In genomic region chr16:1976951-1977874, GRCh38 we compare ENCODE assay signal across 20 cellular contexts. TPM values are rescaled to one million over a fixed set of nuclear protein-coding genes. Genes with fewer than 3 reads are reported as not detected.
A peak's percentile ranks its signal among the peaks of the same experiment; 100 is the strongest.
DNase-seq lines count a peak whose midpoint lies in the region; ATAC-seq, FAIRE-seq and TF ChIP-seq lines count a peak whose summit lies in the region.
"Had no signal": no experiment of that assay in that cellular context is flagged by ENCODE, and none has a peak within 500 bp of the region (broad histone marks: within the 10 kb centered on the region; RNA-seq: fewer than 3 reads in every experiment).

No MANE protein-coding gene starts in this region.

- peaks cover 27% of the 10 kb centered on the region for H3K79me2 ChIP-seq in mammary epithelial cell (ENCODE audit: insufficient read depth, low read length)
- peaks cover 13% of the 10 kb centered on the region for H3K79me2 ChIP-seq in GM12878 (ENCODE audit: control insufficient read depth, insufficient read depth, low read length)

- H3K27me3 ChIP-seq in mammary epithelial cell (ENCODE audit: insufficient read depth, low read length) = no peaks in the 10 kb centered on the region
- H3K27me3 ChIP-seq in GM12878 (replicated peaks in 1 of 2; ENCODE audit: control insufficient read depth in 2 of 2, insufficient read depth in 2 of 2, low read length in 1 of 2) = 0 out of 4 replicates have a peak, but pooled peaks cover 0 to 2% of the 10 kb centered on the region in 2 experiments
- peaks cover 33% of the 10 kb centered on the region for H3K27me3 ChIP-seq in lower lobe of right lung (ENCODE audit: low read depth)

- no peak for ATAC-seq in GM12878
- no peak for ATAC-seq in lower lobe of right lung

- H3K36me3 Mint-ChIP-seq in MCF 10A (ENCODE audit: insufficient read depth, unreplicated experiment) (peaks cover 30% of the 10 kb centered on the region), CD14-positive monocyte (peaks cover 44 to 48% of the 10 kb centered on the region in 2 donors)

- no peaks in the 10 kb centered on the region for H3K9me3 Mint-ChIP-seq in MCF 10A (ENCODE audit: unreplicated experiment)
- peaks cover 0 to 6% (median 1%) of the 10 kb centered on the region in 7 donors for H3K9me3 Mint-ChIP-seq in CD14-positive monocyte
- H3K9me3 Mint-ChIP-seq: CD4-positive, CD25-positive, alpha-beta regulatory T cell; CD8-positive, alpha-beta memory T cell had no signal

- RAD21 ChIA-PET in GM12878 (lab: Charles Lee; ENCODE audit: unreplicated experiment) = no interaction called here

- POLR2A ChIA-PET in MCF 10A (lab: Yijun Ruan, JAX) = interaction anchor here (0.5 to 6.2 kb wide), 5 partner anchors 11 to 227 kb away, joined by 3 to 56 read pairs (median 3); partner anchors contain the start of genes RPS2 and TRAF7
- POLR2A ChIA-PET in GM12878 (lab: Charles Lee) = interaction anchor here (1.6 kb wide), 1 partner anchor 12 kb away, joined by 6 read pairs; the partner anchor contains the start of gene RPS2

- H3K27ac Mint-ChIP-seq in MCF 10A (ENCODE audit: low read depth, unreplicated experiment) (no peak overlapping the region), CD14-positive monocyte (no peak overlapping the region)
- H3K27ac Mint-ChIP-seq: B cell; CD4-positive, CD25-positive, alpha-beta regulatory T cell; CD8-positive, alpha-beta memory T cell had no signal

- CTCF ChIA-PET in mammary epithelial cell (lab: Charles Lee; ENCODE audit: low non-redundant PET) (no interaction called here), MCF 10A (lab: Yijun Ruan, JAX) (interaction anchor here (0.5 kb wide), 1 partner anchor 165 kb away, joined by 3 read pairs; no protein-coding TSS in a partner anchor), GM12878 (lab: Yijun Ruan, JAX) (no interaction called here)

- dilution Hi-C loops in mammary epithelial cell (cut with HindIII; ENCODE audit: low sequenced_read_pairs) = no loop called here

- in situ Hi-C loops in mammary epithelial cell (cut with MboI; ENCODE audit: low sequenced_read_pairs in 2 of 2) = no loop called here
- in situ Hi-C loops in GM12878 (cut with MboI) = no loop called here

- DNase-seq in mammary epithelial cell = no peak
- DNase-seq in MCF 10A (ENCODE audit: unreplicated experiment) = no peak
- DNase-seq in GM12878 (ENCODE audit: low read depth, low spot score) = no peak
- DNase-seq in lower lobe of right lung = peak; percentile 41
- DNase-seq in urothelium cell line (ENCODE audit: low spot score) = no peak
- DNase-seq in NCI-H345 treated with DMSO at 0.1 percent for 48 hours (lab: John Stamatoyannopoulos, UW; ENCODE audit: unreplicated experiment) = no peak
- DNase-seq in kidney glomerular epithelial cell (lab: John Stamatoyannopoulos, UW) = no peak
- DNase-seq in CD14-positive monocyte (ENCODE audit: low spot score) = no peak
- DNase-seq: CD4-positive, CD25-positive, alpha-beta regulatory T cell; CD8-positive, alpha-beta memory T cell; COR-L47; GOT3; H7 had no signal

- H3K4me3 ChIP-seq in mammary epithelial cell (replicated peaks in 1 of 3; ENCODE audit: insufficient read depth in 1 of 3, low read depth in 2 of 3, low read length in 3 of 3) = no peak overlapping the region
- no peak overlapping the region for H3K4me3 ChIP-seq in GM12878
- no peak overlapping the region for H3K4me3 ChIP-seq in lower lobe of right lung
- H3K4me3 ChIP-seq: BLaER1 treated with 17β-estradiol and CSF1 and Interleukin-3, amounts not matched to agents 10 nM and 100 nM had no signal

- H2AFZ ChIP-seq in mammary epithelial cell (ENCODE audit: low read depth, low read length) = no peak overlapping the region
- H2AFZ ChIP-seq in GM12878 (ENCODE audit: control insufficient read depth, low read depth, low read length) = no peak overlapping the region

- H3K4me3 Mint-ChIP-seq in MCF 10A (ENCODE audit: unreplicated experiment) (no peak overlapping the region), CD14-positive monocyte (no peak overlapping the region)
- H3K4me3 Mint-ChIP-seq: B cell; CD4-positive, CD25-positive, alpha-beta regulatory T cell; CD8-positive, alpha-beta memory T cell had no signal

- H3K9me3 ChIP-seq in mammary epithelial cell (replicated peaks; ENCODE audit: insufficient read depth, low read length) = no peaks in the 10 kb centered on the region
- H3K9me3 ChIP-seq in GM12878 (replicated peaks; ENCODE audit: control insufficient read depth, insufficient read depth, low read length) = no peaks in the 10 kb centered on the region
- no peaks in the 10 kb centered on the region for H3K9me3 ChIP-seq in lower lobe of right lung
- H3K9me3 ChIP-seq: BLaER1 treated with 17β-estradiol and CSF1 and Interleukin-3, amounts not matched to agents 10 nM and 100 nM had no signal

- intact Hi-C loops in mammary epithelial cell (cut with micrococcal nuclease) (no loop called here), MCF 10A (cut with micrococcal nuclease) (no loop called here), GM12878 (cut with micrococcal nuclease; ENCODE audit: unreplicated experiment) (no loop called here), lower lobe of right lung (cut with DNase I) (no loop called here), CD14-positive monocyte (cut with micrococcal nuclease) (no loop called here)

- no peak for TF ChIP-seq RAD21 in GM12878 (IDR thresholded peaks at IDR 0.05; ENCODE audit: insufficient read depth, low read depth, low read length)

- no peak for TF ChIP-seq EP300 in GM12878 (IDR thresholded peaks at IDR 0.05; ENCODE audit: borderline replicate concordance in 1 of 2, control insufficient read depth in 1 of 2, low read depth in 2 of 2, low read length in 2 of 2)

- H3K4me1 ChIP-seq in mammary epithelial cell (ENCODE audit: insufficient read depth, low read length) = peaks cover 28% of the 10 kb centered on the region
- H3K4me1 ChIP-seq in GM12878 (ENCODE audit: control insufficient read depth, insufficient read depth, low read length) = peaks cover 15% of the 10 kb centered on the region
- peaks cover 28% of the 10 kb centered on the region for H3K4me1 ChIP-seq in lower lobe of right lung

- no peaks in the 10 kb centered on the region for H4K20me1 ChIP-seq in mammary epithelial cell (ENCODE audit: insufficient read depth, low read length)
- H4K20me1 ChIP-seq in GM12878 (ENCODE audit: control insufficient read depth, insufficient read depth) = no peaks in the 10 kb centered on the region

- FAIRE-seq in GM12878 (lab: Jason Lieb, UNC) = no peak
- FAIRE-seq in urothelium cell line (lab: Jason Lieb, UNC) = peak; percentile 44
- FAIRE-seq: D721Med, G401.6, GM12892, HTR-8/SVneo had no signal

- SMC1A ChIA-PET in GM12878 (lab: Charles Lee; ENCODE audit: uncharacterized antibody, unreplicated experiment) = no interaction called here

- H3K27ac ChIP-seq in mammary epithelial cell (ENCODE audit: insufficient read depth, low read depth, low read length) (no peak overlapping the region), GM12878 (ENCODE audit: control insufficient read depth, insufficient read depth) (no peak overlapping the region), lower lobe of right lung (no peak overlapping the region)
- H3K27ac ChIP-seq: BLaER1 treated with 17β-estradiol and CSF1 and Interleukin-3, amounts not matched to agents 10 nM and 100 nM had no signal

- H3K4me2 ChIP-seq in mammary epithelial cell (ENCODE audit: insufficient read depth, low read depth, low read length) = no peak overlapping the region
- H3K4me2 ChIP-seq in GM12878 (ENCODE audit: control insufficient read depth, insufficient read depth) = no peak overlapping the region
- H3K4me2 ChIP-seq: BLaER1 treated with 17β-estradiol and CSF1 and Interleukin-3, amounts not matched to agents 10 nM and 100 nM had no signal

- WGBS in mammary epithelial cell (ENCODE audit: low coverage, missing lambda C conversion rate) = 93% methylated on average over 16 of the region's 33 CpGs
- 91% methylated on average over 33 of the region's 33 CpGs for WGBS in GM12878 (ENCODE audit: insufficient coverage, insufficient replicate concordance, low lambda C conversion rate, missing lambda C conversion rate)

- TF ChIP-seq CTCF in mammary epithelial cell (conservative IDR thresholded peaks at IDR 0.05 in 1 of 2, IDR thresholded peaks at IDR 0.05 in 1 of 2; ENCODE audit: extremely low read depth in 1 of 2, insufficient read depth in 1 of 2, low read depth in 1 of 2, low read length in 2 of 2) (no peak), MCF 10A (IDR thresholded peaks at IDR 0.05; ENCODE audit: unreplicated experiment) (no peak), GM12878 (IDR thresholded peaks at IDR 0.05 in 2 of 3, conservative IDR thresholded peaks at IDR 0.05 in 1 of 3; ENCODE audit: control insufficient read depth in 2 of 3, extremely low read depth in 1 of 3, insufficient read depth in 1 of 3, low read depth in 3 of 3, low read length in 3 of 3) (no peak), lower lobe of right lung (IDR thresholded peaks at IDR 0.05) (no peak), CD14-positive monocyte (IDR thresholded peaks at IDR 0.05) (no peak)

- H3K36me3 ChIP-seq in mammary epithelial cell (ENCODE audit: insufficient read depth, low read length) = no peaks in the 10 kb centered on the region
- H3K36me3 ChIP-seq in GM12878 (ENCODE audit: control insufficient read depth in 2 of 2, insufficient read depth in 2 of 2, low read length in 1 of 2) = peaks cover 0 to 36% of the 10 kb centered on the region in 2 experiments; a peak in 3 of 4 replicates
- peaks cover 45% of the 10 kb centered on the region for H3K36me3 ChIP-seq in lower lobe of right lung

- H3K4me1 Mint-ChIP-seq in MCF 10A (ENCODE audit: insufficient read depth, unreplicated experiment) = peaks cover 6% of the 10 kb centered on the region
- H3K4me1 Mint-ChIP-seq in CD14-positive monocyte = peaks cover 10% of the 10 kb centered on the region

- no peak for TF ChIP-seq POLR2A in GM12878 (IDR thresholded peaks at IDR 0.05; ENCODE audit: low read depth, low read length)

- no peaks in the 10 kb centered on the region for H3K27me3 Mint-ChIP-seq in MCF 10A (ENCODE audit: insufficient read depth, unreplicated experiment)
- peaks cover 34 to 47% (median 37%) of the 10 kb centered on the region in 3 donors for H3K27me3 Mint-ChIP-seq in CD14-positive monocyte (ENCODE audit: low read depth in 3 of 3)
- H3K27me3 Mint-ChIP-seq: B cell had no signal

- BruUV-seq in mammary epithelial cell (replicated peaks; lab: Mats Ljungman, UMichigan) = TSS peak; percentile 7
- BruUV-seq in MCF 10A (replicated peaks; lab: Mats Ljungman, UMichigan) = no TSS peak
- BruUV-seq in GM12878 (replicated peaks; lab: Mats Ljungman, UMichigan) = TSS peak; percentile 29

- H3K9ac ChIP-seq in mammary epithelial cell (ENCODE audit: insufficient read depth, low read length) (no peak overlapping the region), GM12878 (ENCODE audit: control insufficient read depth, insufficient read depth, low read length) (no peak overlapping the region)
- H3K9ac ChIP-seq: BLaER1 treated with 17β-estradiol and CSF1 and Interleukin-3, amounts not matched to agents 10 nM and 100 nM had no signal

RNA-seq across cellular contexts. Expression of gene NOXO1, which starts 4.1 kb away (rescaled TPM):
- total RNA-seq in mammary epithelial cell (1 to 10 TPM in 1 of 2 donors, not detected in 1; 3.1 TPM), MCF 10A (2022) (1.1 TPM in 1 of 2 replicates, not detected in the other), GM12878 (2014; rRNA removed) (0.33 and 0.34 TPM in 2 replicates), GM12878 (2014; rRNA removed; fragmentation: Illumina TruSeq; extraction: Trizol) (not detected in 2 replicates), GM12878 (2021) (0.26 and 0.40 TPM in 2 replicates), lower lobe of right lung (1.7 TPM)
- polyA plus RNA-seq in mammary epithelial cell (0.52 TPM), GM12878 (2011; rRNA removed) (0.14 and 0.26 TPM in 2 replicates), GM12878 (2014; fragmentation: Illumina TruSeq; extraction: Trizol) (0.09 TPM in 1 of 2 replicates, not detected in the other), GM12878 (2014; fragmentation: Nextera tagmentation; extraction: Ambion mirVana) (not detected), GM12878 (2014; rRNA removed) (0.46 and 0.76 TPM in 2 replicates), GM12878 (2016; fragmentation: Nextera tagmentation; extraction: Ambion mirVana) (under 1 TPM in 1 of 2 experiments, not detected in 1; 0.14 TPM), CD14-positive monocyte (not detected)
- not detected for polyA minus RNA-seq in mammary epithelial cell
- total RNA-seq in GM12878 (2013; cell fraction: nucleolus; rRNA removed) = 1.9 and 2.8 TPM in 2 replicates
- not detected for polyA plus RNA-seq in GM12878 (2011; ENCODE audit: low read depth)
- polyA plus RNA-seq in GM12878 (2011; cell fraction: cytosol; rRNA removed) = 0.91 and 1.1 TPM in 2 replicates
- polyA plus RNA-seq in GM12878 (2011; cell fraction: nucleus; rRNA removed) = 5.9 and 6.2 TPM in 2 replicates
- polyA plus RNA-seq in GM12878 (2012) = 0.17 TPM in 1 of 2 replicates, not detected in the other
- 0.67 TPM in 1 of 2 replicates, not detected in the other for polyA minus RNA-seq in GM12878 (2011; rRNA and poly(A)+ RNA removed)
- not detected in 2 replicates for polyA minus RNA-seq in GM12878 (2011; cell fraction: cytosol; rRNA and poly(A)+ RNA removed)
- polyA minus RNA-seq in GM12878 (2011; cell fraction: nucleus; rRNA and poly(A)+ RNA removed) = 0.77 and 1.5 TPM in 2 replicates
- total RNA-seq: A172, H7 had no signal
- polyA plus RNA-seq: CD8-positive, alpha-beta memory T cell had no signal

RNA-seq across cellular contexts. Expression of gene TBL3, which starts 5.4 kb away (rescaled TPM):
- 10 to 100 TPM; 33.2 to 46.5 TPM for total RNA-seq in mammary epithelial cell
- polyA plus RNA-seq in mammary epithelial cell = 65.9 TPM
- polyA minus RNA-seq in mammary epithelial cell = 30.4 TPM
- total RNA-seq in MCF 10A (2022) = 25.8 and 26.8 TPM in 2 replicates
- 28.0 and 31.8 TPM in 2 replicates for total RNA-seq in GM12878 (2013; cell fraction: nucleolus; rRNA removed)
- total RNA-seq in GM12878 (2014; rRNA removed) = 53.0 and 71.4 TPM in 2 replicates
- total RNA-seq in GM12878 (2014; rRNA removed; fragmentation: Illumina TruSeq; extraction: Trizol) = 8.2 and 9.6 TPM in 2 replicates
- total RNA-seq in GM12878 (2021) = 64.8 and 66.8 TPM in 2 replicates
- 9.8 TPM for polyA plus RNA-seq in GM12878 (2011; ENCODE audit: low read depth)
- polyA plus RNA-seq in GM12878 (2011; rRNA removed) = 4.6 and 20.9 TPM in 2 replicates
- polyA plus RNA-seq in GM12878 (2011; cell fraction: cytosol; rRNA removed) = 39.7 and 48.7 TPM in 2 replicates
- 111 and 145 TPM in 2 replicates for polyA plus RNA-seq in GM12878 (2011; cell fraction: nucleus; rRNA removed)
- 20.6 and 30.3 TPM in 2 replicates for polyA plus RNA-seq in GM12878 (2012)
- 5.6 and 21.7 TPM in 2 replicates for polyA plus RNA-seq in GM12878 (2014; fragmentation: Illumina TruSeq; extraction: Trizol)
- polyA plus RNA-seq in GM12878 (2014; fragmentation: Nextera tagmentation; extraction: Ambion mirVana) = 1 to 10 TPM; 1.2 to 8.1 TPM
- polyA plus RNA-seq in GM12878 (2014; rRNA removed) = 46.8 and 65.1 TPM in 2 replicates
- polyA plus RNA-seq in GM12878 (2016; fragmentation: Nextera tagmentation; extraction: Ambion mirVana) = 100 to 1,000 TPM in 1 of 2 experiments, 10 to 100 TPM in 1; 89.6 to 101 TPM
- 34.5 and 66.7 TPM in 2 replicates for polyA minus RNA-seq in GM12878 (2011; rRNA and poly(A)+ RNA removed)
- polyA minus RNA-seq in GM12878 (2011; cell fraction: cytosol; rRNA and poly(A)+ RNA removed) = 26.2 and 31.5 TPM in 2 replicates
- 26.6 and 42.8 TPM in 2 replicates for polyA minus RNA-seq in GM12878 (2011; cell fraction: nucleus; rRNA and poly(A)+ RNA removed)
- 25.6 TPM for total RNA-seq in lower lobe of right lung
- polyA plus RNA-seq in CD14-positive monocyte = 10 to 100 TPM; 36.0 to 37.8 TPM

RNA-seq across cellular contexts. Expression of gene GFER, which starts 6.8 kb away (rescaled TPM):
- total RNA-seq in mammary epithelial cell (10 to 100 TPM in 1 of 2 donors, 1 to 10 TPM in 1; 6.5 to 30.7 TPM), MCF 10A (2022) (34.6 and 40.8 TPM in 2 replicates), GM12878 (2014; rRNA removed) (36.6 and 38.2 TPM in 2 replicates), GM12878 (2014; rRNA removed; fragmentation: Illumina TruSeq; extraction: Trizol) (19.8 and 20.7 TPM in 2 replicates), GM12878 (2021) (46.2 and 46.7 TPM in 2 replicates), lower lobe of right lung (24.7 TPM)
- polyA plus RNA-seq in mammary epithelial cell (12.6 TPM), GM12878 (2011; rRNA removed) (13.7 and 24.3 TPM in 2 replicates), GM12878 (2014; fragmentation: Illumina TruSeq; extraction: Trizol) (4.8 and 19.7 TPM in 2 replicates), GM12878 (2014; fragmentation: Nextera tagmentation; extraction: Ambion mirVana) (1 to 10 TPM; 2.4 to 9.2 TPM), GM12878 (2014; rRNA removed) (46.4 and 62.0 TPM in 2 replicates), GM12878 (2016; fragmentation: Nextera tagmentation; extraction: Ambion mirVana) (10 to 100 TPM; 55.8 to 57.7 TPM), CD14-positive monocyte (10 to 100 TPM; 22.4 to 22.7 TPM)
- 0.83 TPM for polyA minus RNA-seq in mammary epithelial cell
- total RNA-seq in GM12878 (2013; cell fraction: nucleolus; rRNA removed) = 8.2 and 9.5 TPM in 2 replicates
- polyA plus RNA-seq in GM12878 (2011; ENCODE audit: low read depth) = 7.5 TPM
- polyA plus RNA-seq in GM12878 (2011; cell fraction: cytosol; rRNA removed) = 19.6 and 29.9 TPM in 2 replicates
- 22.6 and 24.0 TPM in 2 replicates for polyA plus RNA-seq in GM12878 (2011; cell fraction: nucleus; rRNA removed)
- 37.0 and 38.1 TPM in 2 replicates for polyA plus RNA-seq in GM12878 (2012)
- 6.9 and 9.4 TPM in 2 replicates for polyA minus RNA-seq in GM12878 (2011; rRNA and poly(A)+ RNA removed)
- 13.5 and 13.9 TPM in 2 replicates for polyA minus RNA-seq in GM12878 (2011; cell fraction: cytosol; rRNA and poly(A)+ RNA removed)
- 11.5 and 12.6 TPM in 2 replicates for polyA minus RNA-seq in GM12878 (2011; cell fraction: nucleus; rRNA and poly(A)+ RNA removed)

RNA-seq across cellular contexts. Expression of gene RNF151, which starts 10.6 kb away (rescaled TPM):
- total RNA-seq in mammary epithelial cell (not detected), MCF 10A (2022) (0.39 TPM in 1 of 2 replicates, not detected in the other), GM12878 (2014; rRNA removed) (0.16 and 0.17 TPM in 2 replicates), GM12878 (2014; rRNA removed; fragmentation: Illumina TruSeq; extraction: Trizol) (not detected in 2 replicates), GM12878 (2021) (0.32 and 0.56 TPM in 2 replicates), lower lobe of right lung (not detected)
- polyA plus RNA-seq in mammary epithelial cell (0.08 TPM), GM12878 (2011; rRNA removed) (not detected in 2 replicates), GM12878 (2014; fragmentation: Illumina TruSeq; extraction: Trizol) (not detected in 2 replicates), GM12878 (2014; fragmentation: Nextera tagmentation; extraction: Ambion mirVana) (not detected), GM12878 (2014; rRNA removed) (not detected in 2 replicates), GM12878 (2016; fragmentation: Nextera tagmentation; extraction: Ambion mirVana) (not detected), CD14-positive monocyte (not detected)
- not detected for polyA minus RNA-seq in mammary epithelial cell
- not detected in 2 replicates for total RNA-seq in GM12878 (2013; cell fraction: nucleolus; rRNA removed)
- not detected for polyA plus RNA-seq in GM12878 (2011; ENCODE audit: low read depth)
- polyA plus RNA-seq in GM12878 (2011; cell fraction: cytosol; rRNA removed) = 0.17 TPM in 1 of 2 replicates, not detected in the other
- 0.21 and 0.39 TPM in 2 replicates for polyA plus RNA-seq in GM12878 (2011; cell fraction: nucleus; rRNA removed)
- polyA plus RNA-seq in GM12878 (2012) = 0.52 TPM in 1 of 2 replicates, not detected in the other
- polyA minus RNA-seq in GM12878 (2011; rRNA and poly(A)+ RNA removed) = not detected in 2 replicates
- not detected in 2 replicates for polyA minus RNA-seq in GM12878 (2011; cell fraction: cytosol; rRNA and poly(A)+ RNA removed)
- 0.57 TPM in 1 of 2 replicates, not detected in the other for polyA minus RNA-seq in GM12878 (2011; cell fraction: nucleus; rRNA and poly(A)+ RNA removed)
- total RNA-seq: A172; CD4-positive, CD25-positive, alpha-beta regulatory T cell; CD8-positive, alpha-beta memory T cell; H7 had no signal
- polyA plus RNA-seq: CD4-positive, CD25-positive, alpha-beta regulatory T cell; CD8-positive, alpha-beta memory T cell had no signal

RNA-seq across cellular contexts. Expression of gene SYNGR3, which starts 12.6 kb away (rescaled TPM):
- 1 to 10 TPM in 1 of 2 donors, under 1 TPM in 1; 0.17 to 3.6 TPM for total RNA-seq in mammary epithelial cell
- 0.33 TPM for polyA plus RNA-seq in mammary epithelial cell
- not detected for polyA minus RNA-seq in mammary epithelial cell
- total RNA-seq in MCF 10A (2022) = 0.68 and 1.1 TPM in 2 replicates
- 4.2 and 4.8 TPM in 2 replicates for total RNA-seq in GM12878 (2013; cell fraction: nucleolus; rRNA removed)
- 14.8 and 18.1 TPM in 2 replicates for total RNA-seq in GM12878 (2014; rRNA removed)
- total RNA-seq in GM12878 (2014; rRNA removed; fragmentation: Illumina TruSeq; extraction: Trizol) = 5.9 and 6.0 TPM in 2 replicates
- total RNA-seq in GM12878 (2021) = 14.1 and 16.4 TPM in 2 replicates
- polyA plus RNA-seq in GM12878 (2011; ENCODE audit: low read depth) = 5.6 TPM
- polyA plus RNA-seq in GM12878 (2011; rRNA removed) = 7.4 and 10.5 TPM in 2 replicates
- polyA plus RNA-seq in GM12878 (2011; cell fraction: cytosol; rRNA removed) = 12.2 and 16.5 TPM in 2 replicates
- 33.9 and 40.8 TPM in 2 replicates for polyA plus RNA-seq in GM12878 (2011; cell fraction: nucleus; rRNA removed)
- 11.9 and 13.4 TPM in 2 replicates for polyA plus RNA-seq in GM12878 (2012)
- polyA plus RNA-seq in GM12878 (2014; fragmentation: Illumina TruSeq; extraction: Trizol) = 3.4 and 7.2 TPM in 2 replicates
- 1 to 10 TPM; 1.2 to 2.0 TPM for polyA plus RNA-seq in GM12878 (2014; fragmentation: Nextera tagmentation; extraction: Ambion mirVana)
- polyA plus RNA-seq in GM12878 (2014; rRNA removed) = 13.8 and 13.9 TPM in 2 replicates
- polyA plus RNA-seq in GM12878 (2016; fragmentation: Nextera tagmentation; extraction: Ambion mirVana) = 1 to 10 TPM; 3.5 to 5.6 TPM
- polyA minus RNA-seq in GM12878 (2011; rRNA and poly(A)+ RNA removed) = 6.7 and 10.8 TPM in 2 replicates
- 4.5 and 4.8 TPM in 2 replicates for polyA minus RNA-seq in GM12878 (2011; cell fraction: cytosol; rRNA and poly(A)+ RNA removed)
- 5.8 and 8.3 TPM in 2 replicates for polyA minus RNA-seq in GM12878 (2011; cell fraction: nucleus; rRNA and poly(A)+ RNA removed)
- 0.24 TPM for total RNA-seq in lower lobe of right lung
- polyA plus RNA-seq in CD14-positive monocyte = under 1 TPM in 1 of 2 donors, not detected in 1; 0.29 TPM
